Comparison of ENCODE assay signal across 22 cellular contexts in genomic region chr3:144501419-144501818, GRCh38.
DNase-seq lines count a peak whose midpoint lies in the region; ATAC-seq, FAIRE-seq and TF ChIP-seq lines count a peak whose summit lies in the region.
"Had no signal": no experiment of that assay in that cellular context is flagged by ENCODE, and none has a peak within 500 bp of the region (broad histone marks: within the 10 kb centered on the region; RNA-seq: fewer than 3 reads in every experiment).

No MANE protein-coding gene starts in this region.

- no peak overlapping the region for H3K23ac ChIP-seq in H1 (ENCODE audit: insufficient read length)

- H3K9me2 ChIP-seq in PC-9 (ENCODE audit: insufficient read depth) (no peaks in the 10 kb centered on the region), neural cell (ENCODE audit: insufficient read depth, low read length) (no peaks in the 10 kb centered on the region), hepatocyte (replicated peaks; ENCODE audit: insufficient read depth) (no peaks in the 10 kb centered on the region)

- H2BK15ac ChIP-seq in H1 (ENCODE audit: low read length) = no peak overlapping the region

- H3K4me2 ChIP-seq in PC-9 (no peak overlapping the region), H1 (ENCODE audit: insufficient read depth in 1 of 2, low read depth in 2 of 2, low read length in 2 of 2) (no peak overlapping the region), neural cell (ENCODE audit: low read length) (no peak overlapping the region), hepatocyte (no peak overlapping the region)
- H3K4me2 ChIP-seq: A549 had no signal

- TF ChIP-seq RAD21 in H1 (IDR thresholded peaks at IDR 0.05 in 1 of 2, conservative IDR thresholded peaks at IDR 0.05 in 1 of 2; ENCODE audit: low read depth in 2 of 2, low read length in 2 of 2) (no peak), neural cell (conservative IDR thresholded peaks at IDR 0.05) (peak; percentile 28)

- H2AFZ ChIP-seq in PC-9 (0 out of 2 replicates have a peak overlapping the region, but pooled peaks have one; percentile 22), H1 (ENCODE audit: low read length) (no peak overlapping the region), neural cell (ENCODE audit: low read depth, low read length) (no peak overlapping the region), hepatocyte (no peak overlapping the region)

- no peak overlapping the region for H4K5ac ChIP-seq in H1 (ENCODE audit: insufficient read length, low read depth, low read length)

- H4K8ac ChIP-seq in H1 (ENCODE audit: extremely low read depth, insufficient read depth, low read length) = no peak overlapping the region

- H4K91ac ChIP-seq in H1 (replicated peaks; ENCODE audit: insufficient read length, low read length) = no peak overlapping the region

- DNase-seq in PC-9 = no peak
- DNase-seq in H1 (ENCODE audit: low read depth in 1 of 2, low spot score in 2 of 2) = no peak
- DNase-seq in retina = peak; percentile 18
- DNase-seq in NOMO-1 treated with DMSO at 0.1 percent for 48 hours (lab: John Stamatoyannopoulos, UW; ENCODE audit: unreplicated experiment) = no peak
- no peak for DNase-seq in hepatocyte (ENCODE audit: low spot score)
- DNase-seq: 8988T; C1 segment of cervical spinal cord; Calu3; CD4-positive, alpha-beta memory T cell; COR-L47; DMS53; DMS79 treated with DMSO at 0.1 percent for 48 hours; GF-D8; GOT3; H7; HCEC 1CT had no signal

- intact Hi-C loops in PC-9 (cut with micrococcal nuclease; ENCODE audit: unreplicated experiment) = no loop called here

- H2BK120ac ChIP-seq in H1 (replicated peaks; ENCODE audit: low read depth, low read length) = peak overlapping the region; percentile 77

- H2BK5ac ChIP-seq in H1 (ENCODE audit: low read depth, low read length) = no peak overlapping the region

- no peaks in the 10 kb centered on the region for H3K79me2 ChIP-seq in PC-9 (ENCODE audit: low read depth)
- no peaks in the 10 kb centered on the region for H3K79me2 ChIP-seq in H1 (ENCODE audit: control insufficient read depth in 1 of 2, insufficient read depth in 2 of 2, low read length in 2 of 2)
- H3K79me2 ChIP-seq in neural cell (replicated peaks; ENCODE audit: insufficient read depth, low read length) = no peaks in the 10 kb centered on the region
- H3K79me2 ChIP-seq in hepatocyte = no peaks in the 10 kb centered on the region

- POLR2A ChIA-PET in PC-9 (lab: Charles Lee; ENCODE audit: unreplicated experiment) = interaction anchor here (0.7 kb wide), 1 partner anchor 9 kb away, joined by 3 read pairs; no protein-coding TSS in a partner anchor
- POLR2A ChIA-PET in H1 (lab: Charles Lee; ENCODE audit: partially characterized antibody) = interaction anchor here (0.6 kb wide), 1 partner anchor 103 kb away, joined by 4 read pairs; no protein-coding TSS in a partner anchor

- ATAC-seq in HG02678 (IDR thresholded peaks at IDR 0.05; ENCODE audit: unreplicated experiment) = no peak
- ATAC-seq in GM19455 (IDR thresholded peaks at IDR 0.05; ENCODE audit: unreplicated experiment) = no peak
- ATAC-seq: A549 had no signal

- FAIRE-seq in H1 (lab: Jason Lieb, UNC) = no peak
- FAIRE-seq: A549, GM12891, GM18507 had no signal

- no peaks in the 10 kb centered on the region for H3K79me1 ChIP-seq in H1 (ENCODE audit: low read depth, low read length)

- no TSS peak for BruUV-seq in PC-9 (replicated peaks; lab: Mats Ljungman, UMichigan)

- H4K20me1 ChIP-seq in PC-9 (ENCODE audit: insufficient read depth) = no peaks in the 10 kb centered on the region
- no peaks in the 10 kb centered on the region for H4K20me1 ChIP-seq in H1 (replicated peaks in 1 of 2; ENCODE audit: control insufficient read depth in 1 of 2, insufficient read depth in 2 of 2, low read length in 2 of 2)
- H4K20me1 ChIP-seq in neural cell (ENCODE audit: insufficient read depth) = no peaks in the 10 kb centered on the region
- H4K20me1 ChIP-seq in hepatocyte (ENCODE audit: insufficient read depth, poor library complexity, severe bottlenecking) = no peaks in the 10 kb centered on the region

- no peaks in the 10 kb centered on the region for H3K23me2 ChIP-seq in H1 (ENCODE audit: low read depth, low read length)

- H3K27ac ChIP-seq in PC-9 = no peak overlapping the region
- no peak overlapping the region for H3K27ac ChIP-seq in H1 (ENCODE audit: low read depth, low read length)
- peak overlapping the region; percentile 77 for H3K27ac ChIP-seq in neural cell (ENCODE audit: low read length)
- no peak overlapping the region for H3K27ac ChIP-seq in hepatocyte
- H3K27ac ChIP-seq: A549 had no signal

- no peak overlapping the region for H3K4me3 ChIP-seq in PC-9
- H3K4me3 ChIP-seq in H1 (ENCODE audit: extremely low read depth in 1 of 4, insufficient read depth in 2 of 4, low read depth in 3 of 4, low read length in 4 of 4) = no peak overlapping the region
- H3K4me3 ChIP-seq in neural cell (ENCODE audit: low read length) = peak overlapping the region; percentile 38
- H3K4me3 ChIP-seq in hepatocyte = no peak overlapping the region
- H3K4me3 ChIP-seq: A549 had no signal

- H3K9me3 ChIP-seq in PC-9 (ENCODE audit: insufficient read depth, low read depth) = no peaks in the 10 kb centered on the region
- H3K9me3 ChIP-seq in H1 (ENCODE audit: insufficient read depth in 2 of 2, low read depth in 1 of 2, low read length in 1 of 2) = no peaks in the 10 kb centered on the region; a peak in 1 of 4 replicates
- H3K9me3 ChIP-seq in neural cell (ENCODE audit: low read length) = no peaks in the 10 kb centered on the region
- no peaks in the 10 kb centered on the region for H3K9me3 ChIP-seq in hepatocyte (ENCODE audit: low read depth)
- H3K9me3 ChIP-seq: A549 had no signal

- H3K56ac ChIP-seq in H1 (replicated peaks; ENCODE audit: insufficient read length, low read depth, low read length) = no peak overlapping the region

- no peaks in the 10 kb centered on the region for H3K27me3 ChIP-seq in PC-9 (ENCODE audit: insufficient read depth, low read depth)
- H3K27me3 ChIP-seq in H1 (replicated peaks in 1 of 4; ENCODE audit: control insufficient read depth in 3 of 4, extremely low read depth in 1 of 4, insufficient read depth in 3 of 4, low read length in 3 of 4) = no peaks in the 10 kb centered on the region
- no peaks in the 10 kb centered on the region for H3K27me3 ChIP-seq in neural cell (ENCODE audit: insufficient read depth, low read depth, low read length)
- no peaks in the 10 kb centered on the region for H3K27me3 ChIP-seq in hepatocyte

- TF ChIP-seq POLR2A in H1 (IDR thresholded peaks at IDR 0.05; ENCODE audit: control extremely low read depth in 1 of 2, low read depth in 2 of 2, low read length in 2 of 2) = no peak

- peak overlapping the region; percentile 15; the same call in 1 of the 2 replicates for H2BK20ac ChIP-seq in H1 (ENCODE audit: low read length)

- no peak overlapping the region for H2BK12ac ChIP-seq in H1 (ENCODE audit: low read depth, low read length)

- H3K9ac ChIP-seq in H1 (replicated peaks in 1 of 4; ENCODE audit: extremely low read depth in 1 of 4, low read depth in 3 of 4, low read length in 3 of 4) (no peak overlapping the region), neural cell (ENCODE audit: low read length) (peak overlapping the region; percentile 6)

- CTCF ChIA-PET in PC-9 (lab: Charles Lee) (no interaction called here), H1 (lab: Charles Lee; ENCODE audit: partially characterized antibody) (interaction anchor here (0.6 kb wide), 1 partner anchor 364 kb away, joined by 5 read pairs; no protein-coding TSS in a partner anchor)

- H3K14ac ChIP-seq in H1 (ENCODE audit: insufficient read length) = no peak overlapping the region

- H3K36me3 ChIP-seq in PC-9 (ENCODE audit: low read depth) (no peaks in the 10 kb centered on the region), H1 (ENCODE audit: control insufficient read depth in 2 of 4, insufficient read depth in 4 of 4, low read length in 3 of 4) (no peaks in the 10 kb centered on the region), neural cell (ENCODE audit: insufficient read depth, low read length) (no peaks in the 10 kb centered on the region), hepatocyte (replicated peaks; ENCODE audit: insufficient read depth, low read depth) (no peaks in the 10 kb centered on the region)

- no peak overlapping the region for H3K4ac ChIP-seq in H1 (replicated peaks; ENCODE audit: insufficient read length, low read depth, low read length)

- H3F3A ChIP-seq in PC-9 (ENCODE audit: insufficient read depth, low read depth) = no peaks in the 10 kb centered on the region
- H3F3A ChIP-seq in neural cell (ENCODE audit: insufficient read depth, low read length, poor library complexity, severe bottlenecking) = peaks cover 11% of the 10 kb centered on the region

- H3K4me1 ChIP-seq in PC-9 (replicated peaks; ENCODE audit: insufficient read depth) (no peaks in the 10 kb centered on the region), H1 (replicated peaks in 1 of 4; ENCODE audit: control insufficient read depth in 3 of 4, insufficient read depth in 4 of 4, low read length in 3 of 4) (peaks cover 0 to 7% (median 0%) of the 10 kb centered on the region in 4 experiments; a peak in 2 of 7 replicates), hepatocyte (ENCODE audit: insufficient read depth) (no peaks in the 10 kb centered on the region)
- H3K4me1 ChIP-seq: A549 had no signal

- no peak overlapping the region for H3K18ac ChIP-seq in H1 (ENCODE audit: extremely low read depth, low read length)

- no peak for TF ChIP-seq EP300 in H1 (IDR thresholded peaks at IDR 0.05; ENCODE audit: borderline replicate concordance in 1 of 2, low read depth in 2 of 2, low read length in 2 of 2)
- peak; percentile 90 for TF ChIP-seq EP300 in neural cell (conservative IDR thresholded peaks at IDR 0.05; ENCODE audit: poor library complexity, severe bottlenecking)

- H2AK5ac ChIP-seq in H1 (ENCODE audit: low read depth, low read length) = no peak overlapping the region

- 85% methylated on average over 2 of the region's 2 CpGs; no CpG with 5 or more reads in 1 of the 2 experiments for WGBS in H1 (ENCODE audit: extremely low coverage in 1 of 2, insufficient coverage in 1 of 2, insufficient read length in 1 of 2, insufficient replicate concordance in 2 of 2, low coverage in 1 of 2, low lambda C conversion rate in 2 of 2, missing lambda C conversion rate in 1 of 2), 2 experiments
- 85% methylated on average over 2 of the region's 2 CpGs for WGBS in hepatocyte (ENCODE audit: low lambda C conversion rate, missing lambda C conversion rate)

- TF ChIP-seq CTCF in PC-9 (conservative IDR thresholded peaks at IDR 0.05) (no peak), H1 (IDR thresholded peaks at IDR 0.05; ENCODE audit: control extremely low read depth in 1 of 3, insufficient read depth in 1 of 3, low read depth in 1 of 3, low read length in 3 of 3) (no peak), neural cell (IDR thresholded peaks at IDR 0.05; ENCODE audit: poor library complexity, severe bottlenecking) (no peak), hepatocyte (IDR thresholded peaks at IDR 0.05; ENCODE audit: poor library complexity) (no peak)

TF ChIP-seq in H1, 55 proteins besides CTCF, POLR2A, EP300 and RAD21 (continues in another document):
- TF ChIP-seq SP4 (IDR thresholded peaks at IDR 0.05; ENCODE audit: low read length) = no peak
- no peak for TF ChIP-seq BCL11A (IDR thresholded peaks at IDR 0.05; ENCODE audit: low read depth in 2 of 2, low read length in 2 of 2)
- TF ChIP-seq SP2 (IDR thresholded peaks at IDR 0.05; ENCODE audit: low read length) = no peak

TF ChIP-seq in neural cell, 6 proteins besides CTCF, POLR2A, EP300 and RAD21 (continues in another document):
- TF ChIP-seq POLR2AphosphoS5 (IDR thresholded peaks at IDR 0.05) = peak; percentile 64
